Comparison of ENCODE assay signal across 9 cellular contexts in genomic region chr3:128316456-128316855, GRCh38.
DNase-seq lines count a peak whose midpoint lies in the region; ATAC-seq and TF ChIP-seq lines count a peak whose summit lies in the region.
"Had no signal": no experiment of that assay in that cellular context is flagged by ENCODE, and none has a peak within 500 bp of the region (broad histone marks: within the 10 kb centered on the region; RNA-seq: fewer than 3 reads in every experiment).

No MANE protein-coding gene starts in this region.

- peaks cover 0 to 2% (median 0%) of the 10 kb centered on the region in 3 donors for H3K27me3 Mint-ChIP-seq in CD14-positive monocyte (ENCODE audit: low read depth in 3 of 3)
- no peaks in the 10 kb centered on the region for H3K27me3 Mint-ChIP-seq in activated CD8-positive, alpha-beta T cell treated with anti-CD3 and anti-CD28 coated beads for 36 hours

- H3K4me3 Mint-ChIP-seq in CD14-positive monocyte, result no peak overlapping the region
- no peak overlapping the region for H3K4me3 Mint-ChIP-seq in activated CD8-positive, alpha-beta T cell treated with anti-CD3 and anti-CD28 coated beads for 36 hours

- H3K9me3 Mint-ChIP-seq in CD14-positive monocyte, result no peaks in the 10 kb centered on the region
- no peaks in the 10 kb centered on the region for H3K9me3 Mint-ChIP-seq in activated CD8-positive, alpha-beta T cell treated with anti-CD3 and anti-CD28 coated beads for 36 hours

- no peak for TF ChIP-seq CTCF in CD14-positive monocyte (IDR thresholded peaks at IDR 0.05)
- TF ChIP-seq CTCF in activated CD8-positive, alpha-beta T cell treated with anti-CD3 and anti-CD28 coated beads for 36 hours (IDR thresholded peaks at IDR 0.05), result no peak

- POLR2A ChIA-PET in activated CD8-positive, alpha-beta T cell treated with anti-CD3 and anti-CD28 coated beads for 36 hours (lab: Charles Lee), result no interaction called here

- DNase-seq in CD14-positive monocyte (ENCODE audit: low spot score), result peak; percentile 15
- DNase-seq in activated CD8-positive, alpha-beta T cell treated with anti-CD3 and anti-CD28 coated beads for 36 hours, result peak; percentile 64
- peak; percentile 36 for DNase-seq in ecto neural progenitor cell (ENCODE audit: low spot score)
- DNase-seq in stimulated activated CD4-positive, alpha-beta T cell treated with anti-CD3 and anti-CD28 coated beads, Interleukin-2, amount 100 ng/mL, for 24 hours, result peak; percentile 44 to 53
- DNase-seq in left lobe of liver (ENCODE audit: low spot score), result no peak
- DNase-seq in OCI-M1 (lab: John Stamatoyannopoulos, UW), result no peak
- DNase-seq: NCI-H69 had no signal

- H3K36me3 Mint-ChIP-seq in CD14-positive monocyte, result peaks cover 26 to 28% of the 10 kb centered on the region in 2 donors
- peaks cover 12% of the 10 kb centered on the region for H3K36me3 Mint-ChIP-seq in activated CD8-positive, alpha-beta T cell treated with anti-CD3 and anti-CD28 coated beads for 36 hours (ENCODE audit: low read depth)

- no peaks in the 10 kb centered on the region for H3K4me1 Mint-ChIP-seq in CD14-positive monocyte
- peaks cover 55% of the 10 kb centered on the region for H3K4me1 Mint-ChIP-seq in activated CD8-positive, alpha-beta T cell treated with anti-CD3 and anti-CD28 coated beads for 36 hours (ENCODE audit: low read depth)

- CTCF ChIA-PET in activated CD8-positive, alpha-beta T cell treated with anti-CD3 and anti-CD28 coated beads for 36 hours (lab: Charles Lee), result interaction anchor here (0.9 kb wide), 1 partner anchor 221 kb away, joined by 3 read pairs; no protein-coding TSS in a partner anchor

- H3K27ac Mint-ChIP-seq in CD14-positive monocyte, result no peak overlapping the region
- peak overlapping the region; percentile 73 for H3K27ac Mint-ChIP-seq in activated CD8-positive, alpha-beta T cell treated with anti-CD3 and anti-CD28 coated beads for 36 hours

- intact Hi-C loops in CD14-positive monocyte (cut with micrococcal nuclease), result no loop called here
- intact Hi-C loops in activated CD8-positive, alpha-beta T cell treated with anti-CD3 and anti-CD28 coated beads for 36 hours (cut with micrococcal nuclease), result no loop called here

- ATAC-seq in activated CD8-positive, alpha-beta T cell treated with anti-CD3 and anti-CD28 coated beads for 36 hours, result peak; percentile 84
- ATAC-seq in GM18520 (IDR thresholded peaks at IDR 0.05; ENCODE audit: unreplicated experiment) (no peak), left lobe of liver (no peak), GM18873 (IDR thresholded peaks at IDR 0.05; ENCODE audit: low FRiP score, unreplicated experiment) (no peak)

Comparison
In these comparisons a context has a peak if more than half of its experiments do, and no peak if none do; other contexts are left out.
1. DNase-seq: peak in CD14-positive monocyte (single experiment), activated CD8-positive, alpha-beta T cell treated with anti-CD3 and anti-CD28 coated beads for 36 hours (single experiment), ecto neural progenitor cell (single experiment) and stimulated activated CD4-positive, alpha-beta T cell treated with anti-CD3 and anti-CD28 coated beads, Interleukin-2, amount 100 ng/mL, for 24 hours (2 of 2); none in left lobe of liver (single experiment) and OCI-M1 (single experiment).